12 cellular contexts compared by ENCODE assay signal in the genomic region with DNA sequence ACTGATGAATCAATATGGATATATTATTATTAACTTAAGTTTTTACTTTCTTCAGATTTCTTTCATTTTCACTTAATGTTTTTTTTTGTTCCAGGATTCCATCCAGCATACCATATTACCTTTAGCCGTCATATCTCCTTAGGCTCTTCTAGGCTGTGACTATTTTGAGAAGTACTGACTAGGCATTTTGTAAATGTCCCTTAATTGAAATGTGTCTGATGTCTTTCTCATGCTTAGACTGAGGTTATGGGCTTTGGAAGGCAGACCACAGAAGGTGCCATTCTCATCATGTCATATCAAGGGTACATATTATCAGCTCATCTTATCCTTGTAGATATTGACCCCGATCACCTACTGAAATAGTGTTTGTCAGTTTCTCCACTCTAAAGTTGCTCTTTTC.
"Had no signal": no experiment of that assay in that cellular context is flagged by ENCODE, and none has a peak within 500 bp of the region (broad histone marks: within the 10 kb centered on the region; RNA-seq: fewer than 3 reads in every experiment).

No MANE protein-coding gene starts in this region.

- H3K4me3 Mint-ChIP-seq: activated T-helper 1 cell treated with anti-CD3 and anti-CD28 coated beads, Interleukin-12 subunit alpha, Interleukin-12 subunit beta, Interleukin-2, Interleukin-4 antibody, amounts not matched to agents 30 ng/mL and 10 ng/mL and 1 ng/mL, durations not matched to agents 14 hours and 24 hours and 36 hours; WTC11 had no signal

- H3K4me2 ChIP-seq: hepatocyte had no signal

- H2AFZ ChIP-seq: hepatocyte had no signal

- ATAC-seq: WTC11 had no signal

- H3K36me3 ChIP-seq: colonic mucosa had no signal

- H3K9me3 Mint-ChIP-seq: activated T-helper 1 cell treated with anti-CD3 and anti-CD28 coated beads, Interleukin-12 subunit alpha, Interleukin-12 subunit beta, Interleukin-2, Interleukin-4 antibody, amounts not matched to agents 30 ng/mL and 10 ng/mL and 1 ng/mL, durations not matched to agents 14 hours and 24 hours and 36 hours had no signal

- H3K27me3 ChIP-seq: colonic mucosa, hepatocyte, pancreas, thyroid gland, vagina had no signal

- DNase-seq: activated CD4-positive, alpha-beta T cell treated with anti-CD3 and anti-CD28 coated beads for 48 hours; activated naive CD4-positive, alpha-beta T cell; aorta; colonic mucosa; effector CD4-positive, alpha-beta T cell; mucosa of descending colon; pancreas; thyroid gland had no signal

- H3K27ac Mint-ChIP-seq: activated T-helper 1 cell treated with anti-CD3 and anti-CD28 coated beads, Interleukin-12 subunit alpha, Interleukin-12 subunit beta, Interleukin-2, Interleukin-4 antibody, amounts not matched to agents 30 ng/mL and 10 ng/mL and 1 ng/mL, durations not matched to agents 14 hours and 24 hours and 36 hours; WTC11 had no signal

- H3K27ac ChIP-seq: colonic mucosa, hepatocyte, pancreas, thyroid gland, vagina had no signal

- H3K4me3 ChIP-seq: colonic mucosa, hepatocyte, mucosa of descending colon, pancreas, thyroid gland, vagina had no signal

- H3K9me3 ChIP-seq: colonic mucosa, mucosa of descending colon, pancreas, thyroid gland, vagina had no signal
